Comparison of ENCODE assay signal across 10 cellular contexts in genomic region chr5:16735092-16735970, GRCh38.
DNase-seq lines count a peak whose midpoint lies in the region; ATAC-seq, FAIRE-seq and TF ChIP-seq lines count a peak whose summit lies in the region.
"Had no signal": no experiment of that assay in that cellular context is flagged by ENCODE, and none has a peak within 500 bp of the region (broad histone marks: within the 10 kb centered on the region; RNA-seq: fewer than 3 reads in every experiment).

No MANE protein-coding gene starts in this region.

- H2BK5ac ChIP-seq in IMR-90 (ENCODE audit: low read depth, low read length, poor library complexity, severe bottlenecking): peak overlapping the region; percentile 65

- H3K27ac Mint-ChIP-seq in MCF 10A (ENCODE audit: low read depth, unreplicated experiment): peak overlapping the region; percentile 50
- H3K27ac Mint-ChIP-seq: activated CD8-positive, alpha-beta T cell treated with anti-CD3 and anti-CD28 coated beads, Interleukin-2, amount 10 ng/mL, durations not matched to agents 7 days and 5 days had no signal

- peaks cover 26% of the 10 kb centered on the region for H3K4me1 Mint-ChIP-seq in MCF 10A (ENCODE audit: insufficient read depth, unreplicated experiment)

- dilution Hi-C loops in IMR-90 (cut with HindIII; ENCODE audit: low sequenced_read_pairs, unreplicated experiment) (no loop called here), keratinocyte (cut with MboI; ENCODE audit: extremely low pct_ligation_motif_present, low sequenced_read_pairs) (no loop called here)

- peak overlapping the region; percentile 73 for H3K4me2 ChIP-seq in IMR-90 (ENCODE audit: low read depth, low read length)
- H3K4me2 ChIP-seq in keratinocyte (ENCODE audit: control insufficient read depth, extremely low read depth, insufficient read depth, low read depth, low read length): peak overlapping the region; percentile 87
- H3K4me2 ChIP-seq in smooth muscle cell: peak overlapping the region; percentile 79

- H3K9me1 ChIP-seq in IMR-90 (ENCODE audit: insufficient read depth, low read length) (peaks cover 28% of the 10 kb centered on the region), keratinocyte (ENCODE audit: control insufficient read depth, extremely low read depth, insufficient read depth, low read length) (no peaks in the 10 kb centered on the region)

- H2AFZ ChIP-seq in IMR-90 (replicated peaks; ENCODE audit: low read length, poor library complexity) (no peak overlapping the region), keratinocyte (ENCODE audit: control insufficient read depth, low read length) (no peak overlapping the region), smooth muscle cell (ENCODE audit: low read depth) (no peak overlapping the region)

- H3K79me2 ChIP-seq in keratinocyte (ENCODE audit: control insufficient read depth, insufficient read depth, low read length) (peaks cover 22% of the 10 kb centered on the region), smooth muscle cell (ENCODE audit: low read depth) (peaks cover 36% of the 10 kb centered on the region)

- BruUV-seq in IMR-90 (replicated peaks; lab: Mats Ljungman, UMichigan) (no TSS peak), MCF 10A (replicated peaks; lab: Mats Ljungman, UMichigan) (no TSS peak)

- intact Hi-C loops in IMR-90 (cut with micrococcal nuclease) (no loop called here), MCF 10A (cut with micrococcal nuclease) (no loop called here)

- in situ Hi-C loops in IMR-90 (cut with MboI; ENCODE audit: low sequenced_read_pairs): no loop called here

- H2BK15ac ChIP-seq in IMR-90 (ENCODE audit: low read depth, low read length): peak overlapping the region; percentile 63; the same call in 1 of the 3 replicates

- CTCF ChIA-PET in IMR-90 (lab: Yijun Ruan, JAX): interaction anchor here (0.6 kb wide), 1 partner anchor 36 kb away, joined by 4 read pairs; no protein-coding TSS in a partner anchor
- CTCF ChIA-PET in MCF 10A (lab: Yijun Ruan, JAX): interaction anchor here (0.6 to 0.9 kb wide), 3 partner anchors 138 to 1878 kb away, joined by 3 to 9 read pairs (median 4); no protein-coding TSS in a partner anchor

- H4K8ac ChIP-seq in IMR-90 (ENCODE audit: low read depth in 2 of 2, low read length in 2 of 2): peak overlapping the region; percentile 41 to 75

- H3K9me3 Mint-ChIP-seq in MCF 10A (ENCODE audit: unreplicated experiment): no peaks in the 10 kb centered on the region

- peak overlapping the region; percentile 88 for H3K27ac ChIP-seq in IMR-90 (ENCODE audit: insufficient read depth, low read length)
- peak overlapping the region; percentile 85 for H3K27ac ChIP-seq in keratinocyte (ENCODE audit: control insufficient read depth, insufficient read depth, low read length)
- peak overlapping the region; percentile 92 for H3K27ac ChIP-seq in smooth muscle cell (ENCODE audit: low read depth)

- peak overlapping the region; percentile 61 for H3K14ac ChIP-seq in IMR-90 (replicated peaks; ENCODE audit: low read depth, low read length)

- H3K4me3 ChIP-seq in IMR-90 (ENCODE audit: insufficient read depth, low read depth, low read length): no peak overlapping the region
- peak overlapping the region in 2 of 3 experiments; percentile 52 for H3K4me3 ChIP-seq in keratinocyte (ENCODE audit: control insufficient read depth in 2 of 3, extremely low read depth in 1 of 3, insufficient read depth in 2 of 3, low read depth in 1 of 3, low read length in 3 of 3)
- H3K4me3 ChIP-seq in smooth muscle cell: peak overlapping the region; percentile 26
- H3K4me3 ChIP-seq: lung had no signal

- TF ChIP-seq CTCF in IMR-90 (conservative IDR thresholded peaks at IDR 0.05; ENCODE audit: low read depth, low read length): no peak
- no peak for TF ChIP-seq CTCF in MCF 10A (IDR thresholded peaks at IDR 0.05; ENCODE audit: unreplicated experiment)
- no peak for TF ChIP-seq CTCF in keratinocyte (optimal IDR thresholded peaks at IDR 0.05 in 1 of 3, IDR thresholded peaks at IDR 0.05 in 1 of 3, conservative IDR thresholded peaks at IDR 0.05 in 1 of 3; ENCODE audit: extremely low read depth in 1 of 3, insufficient read depth in 2 of 3, low read length in 3 of 3)
- no peak for TF ChIP-seq CTCF in smooth muscle cell (IDR thresholded peaks at IDR 0.05; ENCODE audit: borderline replicate concordance, insufficient read depth, poor library complexity, severe bottlenecking)

- H3K23ac ChIP-seq in IMR-90 (ENCODE audit: low read depth, low read length): peak overlapping the region; percentile 86

- H3K36me3 Mint-ChIP-seq in MCF 10A (ENCODE audit: insufficient read depth, unreplicated experiment): peaks cover 8% of the 10 kb centered on the region

- H3K4me3 Mint-ChIP-seq in MCF 10A (ENCODE audit: unreplicated experiment): no peak overlapping the region
- H3K4me3 Mint-ChIP-seq: activated CD8-positive, alpha-beta T cell treated with anti-CD3 and anti-CD28 coated beads, Interleukin-2, amount 10 ng/mL, durations not matched to agents 7 days and 5 days had no signal

- peak overlapping the region; percentile 29 for H2AK9ac ChIP-seq in IMR-90 (replicated peaks; ENCODE audit: low read depth, low read length, poor library complexity)

- peak overlapping the region; percentile 60; the same call in 1 of the 2 replicates for H3K56ac ChIP-seq in IMR-90 (ENCODE audit: extremely low read depth, insufficient read depth, low read length)

- no peak for TF ChIP-seq RAD21 in IMR-90 (IDR thresholded peaks at IDR 0.05; ENCODE audit: low read length)

- peaks cover 39% of the 10 kb centered on the region for H4K20me1 ChIP-seq in IMR-90 (ENCODE audit: insufficient read depth, low read length)
- H4K20me1 ChIP-seq in keratinocyte (ENCODE audit: control insufficient read depth, extremely low read depth, insufficient read depth, low read length): no peaks in the 10 kb centered on the region
- H4K20me1 ChIP-seq in smooth muscle cell (ENCODE audit: low read depth): peaks cover 100% of the 10 kb centered on the region

- peaks cover 8% of the 10 kb centered on the region for H3F3A ChIP-seq in smooth muscle cell (ENCODE audit: low read depth)

- H2BK120ac ChIP-seq in IMR-90 (ENCODE audit: low read depth, low read length): peak overlapping the region; percentile 75

- H3K9me3 ChIP-seq in IMR-90 (ENCODE audit: control insufficient read depth, insufficient read depth, low read length) (no peaks in the 10 kb centered on the region), keratinocyte (ENCODE audit: control insufficient read depth, low read depth, low read length) (no peaks in the 10 kb centered on the region), smooth muscle cell (replicated peaks; ENCODE audit: low read depth) (no peaks in the 10 kb centered on the region)

- H3K4ac ChIP-seq in IMR-90 (ENCODE audit: low read depth, low read length): peak overlapping the region; percentile 98

- DNase-seq in IMR-90 (no peak), MCF 10A (ENCODE audit: unreplicated experiment) (no peak), keratinocyte (ENCODE audit: low read depth, low spot score) (no peak), smooth muscle cell (lab: John Stamatoyannopoulos, UW; ENCODE audit: unreplicated experiment) (no peak), ureter (ENCODE audit: low spot score) (no peak)
- no peak for DNase-seq in stimulated activated naive CD4-positive, alpha-beta T cell (lab: John Stamatoyannopoulos, UW)
- DNase-seq: activated CD8-positive, alpha-beta T cell treated with anti-CD3 and anti-CD28 coated beads, Interleukin-2, amount 10 ng/mL, durations not matched to agents 7 days and 5 days had no signal

- no peak for FAIRE-seq in keratinocyte (lab: Jason Lieb, UNC)

- 84% methylated on average over 3 of the region's 12 CpGs; no CpG with 5 or more reads in 1 of the 2 experiments for WGBS in IMR-90 (ENCODE audit: extremely low coverage in 2 of 2, insufficient read length in 1 of 2), 2 experiments
- 57% methylated on average over 12 of the region's 12 CpGs for WGBS in smooth muscle cell (ENCODE audit: low lambda C conversion rate)

- H3K9ac ChIP-seq in IMR-90 (ENCODE audit: low read depth, low read length): peak overlapping the region; percentile 59
- peak overlapping the region; percentile 68 for H3K9ac ChIP-seq in keratinocyte (ENCODE audit: control insufficient read depth, extremely low read depth, insufficient read depth, low read length)
- H3K9ac ChIP-seq in smooth muscle cell (ENCODE audit: low read depth): peak overlapping the region; percentile 53

- peak overlapping the region; percentile 78; the same call in 1 of the 2 replicates for H2AK5ac ChIP-seq in IMR-90 (ENCODE audit: low read depth, low read length)

- POLR2A ChIA-PET in IMR-90 (lab: Charles Lee; ENCODE audit: unreplicated experiment) (no interaction called here), MCF 10A (lab: Yijun Ruan, JAX) (no interaction called here)

- H2BK20ac ChIP-seq in IMR-90 (ENCODE audit: low read depth, low read length): peak overlapping the region; percentile 83

- H3K27me3 Mint-ChIP-seq in MCF 10A (ENCODE audit: insufficient read depth, unreplicated experiment): no peaks in the 10 kb centered on the region

- H4K5ac ChIP-seq in IMR-90 (ENCODE audit: low read depth, low read length): peak overlapping the region; percentile 56

- H4K91ac ChIP-seq in IMR-90 (ENCODE audit: insufficient read depth, low read depth, low read length): peak overlapping the region; percentile 80

- H3K18ac ChIP-seq in IMR-90 (ENCODE audit: low read depth, low read length): peak overlapping the region; percentile 76

- H3K36me3 ChIP-seq in IMR-90 (ENCODE audit: control insufficient read depth, insufficient read depth, low read length) (peaks cover 42% of the 10 kb centered on the region), keratinocyte (ENCODE audit: control insufficient read depth in 2 of 2, extremely low read depth in 1 of 2, insufficient read depth in 2 of 2, low read length in 2 of 2) (peaks cover 9 to 16% of the 10 kb centered on the region in 2 experiments), smooth muscle cell (ENCODE audit: low read depth) (peaks cover 8% of the 10 kb centered on the region)

- ATAC-seq in IMR-90 (ENCODE audit: low read depth) (peak; percentile 16), HG03097 (IDR thresholded peaks at IDR 0.05; ENCODE audit: low FRiP score, unreplicated experiment) (no peak), HG02798 (IDR thresholded peaks at IDR 0.05; ENCODE audit: poor library complexity, unreplicated experiment) (no peak)
- ATAC-seq: activated CD8-positive, alpha-beta T cell treated with anti-CD3 and anti-CD28 coated beads, Interleukin-2, amount 10 ng/mL, durations not matched to agents 7 days and 5 days had no signal

- no peak for TF ChIP-seq POLR2A in IMR-90 (IDR thresholded peaks at IDR 0.05; ENCODE audit: low read depth, low read length)

- peaks cover 17% of the 10 kb centered on the region for H3K4me1 ChIP-seq in IMR-90 (ENCODE audit: control insufficient read depth, insufficient read depth, low read length)
- peaks cover 18% of the 10 kb centered on the region for H3K4me1 ChIP-seq in keratinocyte (ENCODE audit: control insufficient read depth, extremely low read depth, insufficient read depth, low read length)
- peaks cover 42% of the 10 kb centered on the region for H3K4me1 ChIP-seq in smooth muscle cell (ENCODE audit: low read depth)

- H3K79me1 ChIP-seq in IMR-90 (ENCODE audit: low read depth in 1 of 2, low read length in 2 of 2): peaks cover 23 to 80% of the 10 kb centered on the region in 2 experiments

- H3K27me3 ChIP-seq in IMR-90 (ENCODE audit: control insufficient read depth, insufficient read depth, low read length) (no peaks in the 10 kb centered on the region), keratinocyte (ENCODE audit: control insufficient read depth, extremely low read depth, insufficient read depth, low read length) (no peaks in the 10 kb centered on the region), smooth muscle cell (ENCODE audit: low read depth) (no peaks in the 10 kb centered on the region)
